ENCODE assay signal across 1 cellular context in the genomic region with DNA sequence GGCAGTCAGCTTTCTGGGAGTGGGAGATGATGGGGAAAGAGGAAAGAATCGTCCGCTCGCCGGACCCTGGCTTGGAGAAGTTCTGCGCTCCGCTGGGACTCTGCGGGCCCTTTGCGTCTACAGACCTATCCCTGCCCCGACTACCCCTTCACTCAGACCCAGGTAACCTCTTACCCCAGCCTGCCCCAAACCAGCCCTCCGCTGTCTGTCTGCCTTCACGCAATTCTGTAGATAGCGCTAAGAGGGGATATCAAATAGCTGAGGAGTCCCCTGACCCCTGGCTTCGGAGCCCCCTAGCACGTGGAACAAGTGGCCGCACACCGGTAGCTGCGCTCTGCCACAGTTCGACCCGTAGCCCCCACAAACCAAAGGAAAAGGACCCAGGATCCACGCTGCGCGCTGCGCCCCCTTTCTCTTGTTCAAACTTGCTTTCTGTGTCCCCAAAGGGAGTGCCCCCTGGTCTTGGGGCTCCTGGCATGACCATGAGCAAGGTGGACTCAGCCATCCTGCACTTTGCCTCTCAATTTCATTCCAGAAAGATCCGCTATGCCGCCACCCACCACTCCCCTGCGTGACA.
TF ChIP-seq lines count a peak whose summit lies in the region.

No MANE protein-coding gene starts in this region.

TF ChIP-seq in IMR-90, 13 proteins besides CTCF, POLR2A, EP300 and RAD21:
- no peak for TF ChIP-seq MAZ (IDR thresholded peaks at IDR 0.05; ENCODE audit: borderline replicate concordance, low read depth, low read length)
- TF ChIP-seq, protein P1, sequence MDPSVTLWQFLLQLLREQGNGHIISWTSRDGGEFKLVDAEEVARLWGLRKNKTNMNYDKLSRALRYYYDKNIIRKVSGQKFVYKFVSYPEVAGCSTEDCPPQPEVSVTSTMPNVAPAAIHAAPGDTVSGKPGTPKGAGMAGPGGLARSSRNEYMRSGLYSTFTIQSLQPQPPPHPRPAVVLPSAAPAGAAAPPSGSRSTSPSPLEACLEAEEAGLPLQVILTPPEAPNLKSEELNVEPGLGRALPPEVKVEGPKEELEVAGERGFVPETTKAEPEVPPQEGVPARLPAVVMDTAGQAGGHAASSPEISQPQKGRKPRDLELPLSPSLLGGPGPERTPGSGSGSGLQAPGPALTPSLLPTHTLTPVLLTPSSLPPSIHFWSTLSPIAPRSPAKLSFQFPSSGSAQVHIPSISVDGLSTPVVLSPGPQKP (IDR thresholded peaks at IDR 0.05; ENCODE audit: borderline replicate concordance, low read depth, low read length) = no peak
- TF ChIP-seq RFX5 (IDR thresholded peaks at IDR 0.05; ENCODE audit: low read depth, low read length) = no peak
- no peak for TF ChIP-seq CHD1 (IDR thresholded peaks at IDR 0.05; ENCODE audit: low read depth, low read length)
- no peak for TF ChIP-seq BHLHE40 (IDR thresholded peaks at IDR 0.05; ENCODE audit: low read depth, low read length)
- no peak for TF ChIP-seq SMC3 (IDR thresholded peaks at IDR 0.05; ENCODE audit: low read depth, low read length)
- TF ChIP-seq CEBPB (IDR thresholded peaks at IDR 0.05; ENCODE audit: low read depth, low read length) = no peak
- TF ChIP-seq NFE2L2 (IDR thresholded peaks at IDR 0.05; ENCODE audit: low read depth, low read length) = no peak
- no peak for TF ChIP-seq RCOR1 (IDR thresholded peaks at IDR 0.05; ENCODE audit: insufficient replicate concordance, low read length)
- no peak for TF ChIP-seq FOS (IDR thresholded peaks at IDR 0.05; ENCODE audit: low read depth, low read length)
- TF ChIP-seq MAFK (IDR thresholded peaks at IDR 0.05; ENCODE audit: low read depth, low read length) = no peak
- TF ChIP-seq, protein P2, sequence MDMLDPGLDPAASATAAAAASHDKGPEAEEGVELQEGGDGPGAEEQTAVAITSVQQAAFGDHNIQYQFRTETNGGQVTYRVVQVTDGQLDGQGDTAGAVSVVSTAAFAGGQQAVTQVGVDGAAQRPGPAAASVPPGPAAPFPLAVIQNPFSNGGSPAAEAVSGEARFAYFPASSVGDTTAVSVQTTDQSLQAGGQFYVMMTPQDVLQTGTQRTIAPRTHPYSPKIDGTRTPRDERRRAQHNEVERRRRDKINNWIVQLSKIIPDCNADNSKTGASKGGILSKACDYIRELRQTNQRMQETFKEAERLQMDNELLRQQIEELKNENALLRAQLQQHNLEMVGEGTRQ (IDR thresholded peaks at IDR 0.05; ENCODE audit: low read depth, low read length) = no peak
- no peak for TF ChIP-seq MXI1 (IDR thresholded peaks at IDR 0.05; ENCODE audit: borderline replicate concordance, low read depth, low read length)
TF ChIP-seq in IMR-90: peak in this region for 0.
